ENCODE assay signal across 8 cellular contexts in genomic region chr19:40798223-40798996, GRCh38. TPM values are rescaled to one million over a fixed set of nuclear protein-coding genes. Genes with fewer than 3 reads are reported as not detected.
A peak's percentile ranks its signal among the peaks of the same experiment; 100 is the strongest.
DNase-seq lines count a peak whose midpoint lies in the region; ATAC-seq and TF ChIP-seq lines count a peak whose summit lies in the region.

No MANE protein-coding gene starts in this region.

- H3K4me1 ChIP-seq in Karpas-422 (ENCODE audit: low read length), result peaks cover 49% of the 10 kb centered on the region
- H3K4me1 ChIP-seq in Peyer's patch, result peaks cover 21 to 43% (median 36%) of the 10 kb centered on the region in 4 donors

- no peaks in the 10 kb centered on the region for H3K27me3 Mint-ChIP-seq in naive B cell

- peak; percentile 16 to 65 (median 46) for TF ChIP-seq CTCF in Peyer's patch (IDR thresholded peaks at IDR 0.05)

- H3K9ac ChIP-seq in Karpas-422 (ENCODE audit: low read length), result peak overlapping the region; percentile 71

- peak overlapping the region; percentile 94 to 100 (median 99) for H3K4me3 Mint-ChIP-seq in naive B cell
- peak overlapping the region; percentile 94 for H3K4me3 Mint-ChIP-seq in stimulated activated effector memory CD8-positive, alpha-beta T cell treated with anti-CD3 and anti-CD28 coated beads, Interleukin-12 subunit alpha, Interleukin-12 subunit beta, amount 100 ng/mL, for 72 hours

- H3K27ac ChIP-seq in Karpas-422 (ENCODE audit: low read length), result peak overlapping the region; percentile 93
- H3K27ac ChIP-seq in Peyer's patch, result peak overlapping the region; percentile 88 to 98 (median 98)

- H3K4me3 ChIP-seq in Karpas-422 (ENCODE audit: low read length) (peak overlapping the region; percentile 63), Peyer's patch (peak overlapping the region; percentile 44 to 95 (median 54))

- 0 out of 2 replicates have a peak overlapping the region, but pooled peaks have one; percentile 5 for H2AFZ ChIP-seq in Karpas-422 (ENCODE audit: low read length)

- peaks cover 0 to 16% of the 10 kb centered on the region in 2 donors for H3K36me3 Mint-ChIP-seq in naive B cell
- peaks cover 46% of the 10 kb centered on the region for H3K36me3 Mint-ChIP-seq in stimulated activated effector memory CD8-positive, alpha-beta T cell treated with anti-CD3 and anti-CD28 coated beads, Interleukin-12 subunit alpha, Interleukin-12 subunit beta, amount 100 ng/mL, for 72 hours

- H3K36me3 ChIP-seq in Karpas-422 (ENCODE audit: insufficient read depth, low read length) (peaks cover 5% of the 10 kb centered on the region; the same call in 1 of the 2 replicates), Peyer's patch (peaks cover 0 to 15% (median 0%) of the 10 kb centered on the region in 3 donors)

- H3K4me1 Mint-ChIP-seq in naive B cell, result peaks cover 59 to 65% (median 62%) of the 10 kb centered on the region in 3 donors
- H3K4me1 Mint-ChIP-seq in stimulated activated effector memory CD8-positive, alpha-beta T cell treated with anti-CD3 and anti-CD28 coated beads, Interleukin-12 subunit alpha, Interleukin-12 subunit beta, amount 100 ng/mL, for 72 hours, result peaks cover 53% of the 10 kb centered on the region

- H3K4me2 ChIP-seq in Karpas-422 (ENCODE audit: low read depth, low read length, poor library complexity, severe bottlenecking), result peak overlapping the region; percentile 86

- H3K79me2 ChIP-seq in Karpas-422 (ENCODE audit: low read length), result peaks cover 39% of the 10 kb centered on the region

- no peaks in the 10 kb centered on the region for H3K9me2 ChIP-seq in Karpas-422 (replicated peaks; ENCODE audit: insufficient read depth, low read length)

- H3K9me3 Mint-ChIP-seq in naive B cell, result no peaks in the 10 kb centered on the region
- no peaks in the 10 kb centered on the region for H3K9me3 Mint-ChIP-seq in stimulated activated effector memory CD8-positive, alpha-beta T cell treated with anti-CD3 and anti-CD28 coated beads, Interleukin-12 subunit alpha, Interleukin-12 subunit beta, amount 100 ng/mL, for 72 hours

- ATAC-seq in GM21825 (IDR thresholded peaks at IDR 0.05; ENCODE audit: unreplicated experiment) (peak; percentile 65), naive B cell (ENCODE audit: low read depth in 2 of 2) (peak; percentile 83 to 86)
- ATAC-seq in stimulated activated effector memory CD8-positive, alpha-beta T cell treated with anti-CD3 and anti-CD28 coated beads, Interleukin-12 subunit alpha, Interleukin-12 subunit beta, amount 100 ng/mL, for 72 hours, result peak; percentile 89

- peak overlapping the region; percentile 97 to 100 (median 100) for H3K27ac Mint-ChIP-seq in naive B cell
- peak overlapping the region; percentile 98 for H3K27ac Mint-ChIP-seq in stimulated activated effector memory CD8-positive, alpha-beta T cell treated with anti-CD3 and anti-CD28 coated beads, Interleukin-12 subunit alpha, Interleukin-12 subunit beta, amount 100 ng/mL, for 72 hours

- DNase-seq in EH (ENCODE audit: low read depth) (peak; percentile 99), Karpas-422 (peak; percentile 100), Peyer's patch (peak; percentile 100), activated T-helper 1 cell treated with Interleukin-2 at 50 U/mL for 16 hours (ENCODE audit: low read depth) (peak; percentile 100), fibroblast of gingiva (ENCODE audit: low read depth) (peak; percentile 100), naive B cell (peak; percentile 100)
- DNase-seq in stimulated activated effector memory CD8-positive, alpha-beta T cell treated with anti-CD3 and anti-CD28 coated beads, Interleukin-12 subunit alpha, Interleukin-12 subunit beta, amount 100 ng/mL, for 72 hours (ENCODE audit: low spot score in 2 of 2), result peak in 1 of 2 donors; percentile 100

- H3K27me3 ChIP-seq in Karpas-422 (ENCODE audit: low read length) (no peaks in the 10 kb centered on the region), Peyer's patch (no peaks in the 10 kb centered on the region)

- H4K20me1 ChIP-seq in Karpas-422 (ENCODE audit: insufficient read depth, low read depth, low read length), result peaks cover 33% of the 10 kb centered on the region

- no peaks in the 10 kb centered on the region for H3K9me3 ChIP-seq in Karpas-422 (ENCODE audit: low read length)
- no peaks in the 10 kb centered on the region for H3K9me3 ChIP-seq in Peyer's patch

- peak; percentile 35 to 66 for TF ChIP-seq POLR2A in Peyer's patch (IDR thresholded peaks at IDR 0.05)

RNA-seq across cellular contexts. Expression of gene EGLN2, which starts 0.6 kb away (rescaled TPM):
- total RNA-seq in Karpas-422 (2014; rRNA removed; shearing (Covaris generic); ENCODE audit: low replicate concordance), result 49.4 and 111 TPM in 2 replicates
- total RNA-seq in Peyer's patch, result 10 to 100 TPM; 75.8 to 96.6 (median 88.1) TPM
- polyA plus RNA-seq in naive B cell (ENCODE audit: low read depth in 6 of 6), result 100 to 1,000 TPM in 4 of 6 donors, 10 to 100 TPM in 2; 66.8 to 184 (median 124) TPM

RNA-seq across cellular contexts. Expression of gene RAB4B, which starts 20.4 kb away (rescaled TPM):
- total RNA-seq in Karpas-422 (2014; rRNA removed; shearing (Covaris generic); ENCODE audit: low replicate concordance), result 12.5 and 32.9 TPM in 2 replicates
- total RNA-seq in Peyer's patch, result 10 to 100 TPM; 14.9 to 71.2 (median 51.3) TPM
- polyA plus RNA-seq in naive B cell (ENCODE audit: low read depth in 6 of 6), result 100 to 1,000 TPM; 111 to 167 (median 145) TPM

RNA-seq across cellular contexts. Expression of gene MIA, which starts 23.1 kb away (rescaled TPM):
- total RNA-seq in Karpas-422 (2014; rRNA removed; shearing (Covaris generic); ENCODE audit: low replicate concordance), result 0.40 TPM in 1 of 2 replicates, not detected in the other
- 1 to 10 TPM in 1 of 4 donors, not detected in 3; 4.0 TPM for total RNA-seq in Peyer's patch
- polyA plus RNA-seq in naive B cell (ENCODE audit: low read depth in 6 of 6), result not detected

RNA-seq across cellular contexts. Expression of gene SNRPA, which starts 47.4 kb away (rescaled TPM):
- 136 and 173 TPM in 2 replicates for total RNA-seq in Karpas-422 (2014; rRNA removed; shearing (Covaris generic); ENCODE audit: low replicate concordance)
- 100 to 1,000 TPM in 1 of 4 donors, 10 to 100 TPM in 3; 44.5 to 104 (median 72.1) TPM for total RNA-seq in Peyer's patch
- polyA plus RNA-seq in naive B cell (ENCODE audit: low read depth in 6 of 6), result 10 to 100 TPM; 48.3 to 88.8 (median 59.8) TPM

RNA-seq across cellular contexts. Expression of gene ACTMAP, which starts 48.1 kb away (rescaled TPM):
- total RNA-seq in Karpas-422 (2014; rRNA removed; shearing (Covaris generic); ENCODE audit: low replicate concordance), result 3.1 and 5.8 TPM in 2 replicates
- 10 to 100 TPM in 3 of 4 donors, 1 to 10 TPM in 1; 7.4 to 33.0 (median 21.6) TPM for total RNA-seq in Peyer's patch
- polyA plus RNA-seq in naive B cell (ENCODE audit: low read depth in 6 of 6), result 1 to 10 TPM; 1.9 to 5.6 (median 4.7) TPM
